ENCODE assay signal across 25 cellular contexts in genomic region chr19:44729516-44730033, GRCh38. TPM values are rescaled to one million over a fixed set of nuclear protein-coding genes. Genes with fewer than 3 reads are reported as not detected.
DNase-seq lines count a peak whose midpoint lies in the region; ATAC-seq and TF ChIP-seq lines count a peak whose summit lies in the region.
"Had no signal": no experiment of that assay in that cellular context is flagged by ENCODE, and none has a peak within 500 bp of the region (broad histone marks: within the 10 kb centered on the region; RNA-seq: fewer than 3 reads in every experiment).

No MANE protein-coding gene starts in this region.

- no peak overlapping the region for H3K4me3 Mint-ChIP-seq in dendritic cell treated with granulocyte-macrophage colony-stimulating factor and Interleukin-4, amounts not matched to agents 40 ng/mL and 50 ng/mL, for 4 days
- H3K4me3 Mint-ChIP-seq: H9 had no signal

- H3K27ac ChIP-seq in HEK293 (ENCODE audit: extremely low read depth, low read depth, low read length) (no peak overlapping the region), caudate nucleus (ENCODE audit: low read depth, low read length) (no peak overlapping the region)
- H3K27ac ChIP-seq: GM23248, KMS-11, RWPE1 had no signal

- H3K36me3 Mint-ChIP-seq in dendritic cell treated with granulocyte-macrophage colony-stimulating factor and Interleukin-4, amounts not matched to agents 40 ng/mL and 50 ng/mL, for 4 days (ENCODE audit: low read depth): no peaks in the 10 kb centered on the region
- H3K36me3 Mint-ChIP-seq: CD4-positive, alpha-beta memory T cell had no signal

- H3K4me1 ChIP-seq in HEK293 (ENCODE audit: control insufficient read depth, insufficient read depth, low read length): no peaks in the 10 kb centered on the region
- H3K4me1 ChIP-seq: BE2C had no signal

- TF ChIP-seq CTCF in HEK293 (tag by site-specific recombination; IDR thresholded peaks at IDR 0.05): no peak

- H3K36me3 ChIP-seq in HEK293 (ENCODE audit: control insufficient read depth in 2 of 2, insufficient read depth in 1 of 2, low read length in 2 of 2): no peaks in the 10 kb centered on the region; a peak in 1 of 3 replicates
- H3K36me3 ChIP-seq: BE2C had no signal

- H3K9me3 Mint-ChIP-seq in dendritic cell treated with granulocyte-macrophage colony-stimulating factor and Interleukin-4, amounts not matched to agents 40 ng/mL and 50 ng/mL, for 4 days: no peaks in the 10 kb centered on the region

- DNase-seq in Right ventricle myocardium inferior (ENCODE audit: missing footprints) (peak; percentile 66), left ventricle myocardium superior (no peak), putamen (ENCODE audit: low spot score) (no peak), iPS-NIHi7 (ENCODE audit: extremely low spot score) (no peak), caudate nucleus (lab: John Stamatoyannopoulos, UW) (no peak)
- DNase-seq: BE2C; Caco-2; CD4-positive, alpha-beta memory T cell; DMS153; GM23248; H9; NCI-H1092 treated with DMSO at 0.1 percent for 48 hours; NCI-H1436 treated with DMSO at 0.1 percent for 48 hours; NCI-H2029 treated with DMSO at 0.1 percent for 48 hours; NCI-H345; NCI-H524; NCI-H774; NK-92 treated with Interleukin-12 subunit alpha and Interleukin-12 subunit beta, amount 100 ng/mL, for 24 hours; SIG-M5 had no signal

- ATAC-seq in Right ventricle myocardium inferior (no peak), left ventricle myocardium superior (no peak)
- ATAC-seq: SK-N-SH treated with all-trans-retinoic acid at 6 μM for 48 hours had no signal

- no peaks in the 10 kb centered on the region for H3K9me3 ChIP-seq in HEK293 (ENCODE audit: control insufficient read depth, insufficient read depth, low read depth, low read length)
- H3K9me3 ChIP-seq: BE2C, Caco-2 had no signal

- H3K4me1 Mint-ChIP-seq in dendritic cell treated with granulocyte-macrophage colony-stimulating factor and Interleukin-4, amounts not matched to agents 40 ng/mL and 50 ng/mL, for 4 days (ENCODE audit: low read depth): peaks cover 72% of the 10 kb centered on the region

- H3K27me3 Mint-ChIP-seq in dendritic cell treated with granulocyte-macrophage colony-stimulating factor and Interleukin-4, amounts not matched to agents 40 ng/mL and 50 ng/mL, for 4 days: peaks cover 1% of the 10 kb centered on the region
- H3K27me3 Mint-ChIP-seq: CD4-positive, alpha-beta memory T cell had no signal

- H3K4me3 ChIP-seq in HEK293 (ENCODE audit: low read depth, low read length): no peak overlapping the region
- H3K4me3 ChIP-seq: GM23248 had no signal

- H3K27ac Mint-ChIP-seq in dendritic cell treated with granulocyte-macrophage colony-stimulating factor and Interleukin-4, amounts not matched to agents 40 ng/mL and 50 ng/mL, for 4 days: peak overlapping the region; percentile 7
- H3K27ac Mint-ChIP-seq: CD4-positive, alpha-beta memory T cell; H9 had no signal

- intact Hi-C loops in Right ventricle myocardium inferior (cut with DNase I): no loop called here
- intact Hi-C loops in left ventricle myocardium superior (cut with micrococcal nuclease): loop anchor here (5.0 kb wide), 1 partner anchor 43 kb away; no protein-coding TSS in a partner anchor
- intact Hi-C loops in dendritic cell treated with granulocyte-macrophage colony-stimulating factor and Interleukin-4, amounts not matched to agents 40 ng/mL and 50 ng/mL, for 4 days (cut with micrococcal nuclease): loop anchor here (10.0 kb wide), 1 partner anchor 115 kb away; the partner anchor contains the start of gene NECTIN2

- POLR2A ChIA-PET in HEK293 (lab: Yijun Ruan, JAX): no interaction called here

- CTCF ChIA-PET in HEK293 (lab: Yijun Ruan, JAX): interaction anchor here (0.6 to 11.1 kb wide), 6 partner anchors 32 to 159 kb away, joined by 3 to 453 read pairs (median 4); no protein-coding TSS in a partner anchor

TF ChIP-seq in HEK293, 187 proteins besides CTCF, POLR2A, EP300 and RAD21:
- TF ChIP-seq ZNF121 (tag by site-specific recombination; IDR thresholded peaks at IDR 0.05) (0 out of 2 replicates have a peak, but pooled peaks have one; percentile 21), ELK4 (IDR thresholded peaks at IDR 0.05; ENCODE audit: borderline replicate concordance, low read depth, low read length) (no peak)
TF ChIP-seq in HEK293: peak in this region for 1.

RNA-seq across cellular contexts. Expression of gene BCL3, which starts 18.9 kb away (rescaled TPM):
- total RNA-seq in Right ventricle myocardium inferior (18.3 TPM), left ventricle myocardium superior (14.5 TPM)

RNA-seq across cellular contexts. Expression of gene CEACAM16, which starts 30.6 kb away (rescaled TPM):
- total RNA-seq in Right ventricle myocardium inferior (not detected), left ventricle myocardium superior (not detected)
- total RNA-seq: Caco-2; CD4-positive, alpha-beta memory T cell; G401; GM23248; H9 had no signal

RNA-seq across cellular contexts. Expression of gene CBLC, which starts 48.1 kb away (rescaled TPM):
- total RNA-seq in Right ventricle myocardium inferior (not detected), left ventricle myocardium superior (not detected)
- total RNA-seq: CD4-positive, alpha-beta memory T cell; G401; GM23248 had no signal

RNA-seq across cellular contexts. Expression of gene CEACAM19, which starts 58.3 kb away (rescaled TPM):
- total RNA-seq in Right ventricle myocardium inferior (2.8 TPM), left ventricle myocardium superior (4.2 TPM)
